Comparison of ENCODE assay signal across 14 cellular contexts in genomic region chr3:139664958-139665357, GRCh38. TPM values are rescaled to one million over a fixed set of nuclear protein-coding genes. Genes with fewer than 3 reads are reported as not detected.
DNase-seq lines count a peak whose midpoint lies in the region; ATAC-seq and TF ChIP-seq lines count a peak whose summit lies in the region.
"Had no signal": no experiment of that assay in that cellular context is flagged by ENCODE, and none has a peak within 500 bp of the region (broad histone marks: within the 10 kb centered on the region; RNA-seq: fewer than 3 reads in every experiment).

No MANE protein-coding gene starts in this region.

- intact Hi-C loops in Right ventricle myocardium superior (cut with DNase I): no loop called here
- intact Hi-C loops in left ventricle myocardium superior (cut with micrococcal nuclease): no loop called here

- DNase-seq in Right ventricle myocardium superior: no peak
- no peak for DNase-seq in right atrium auricular region (ENCODE audit: low spot score)
- peak; percentile 38 for DNase-seq in coronary artery (ENCODE audit: low spot score)
- DNase-seq in left ventricle myocardium superior: no peak
- DNase-seq in activated CD8-positive, alpha-beta memory T cell treated with anti-CD3 and anti-CD28 coated beads for 24 hours: no peak
- DNase-seq in T-helper 9 cell: no peak
- DNase-seq: Calu3; CD8-positive, alpha-beta T cell; DMS79 treated with DMSO at 0.1 percent for 48 hours; GF-D8; GOT3; H9 had no signal

- no peaks in the 10 kb centered on the region for H3K27me3 ChIP-seq in right atrium auricular region
- H3K27me3 ChIP-seq: BLaER1 treated with 17β-estradiol and CSF1 and Interleukin-3, amounts not matched to agents 10 nM and 100 nM had no signal

- H3K27ac ChIP-seq in right atrium auricular region (no peak overlapping the region), coronary artery (no peak overlapping the region)
- H3K27ac ChIP-seq: BLaER1 treated with 17β-estradiol and CSF1 and Interleukin-3, amounts not matched to agents 10 nM and 100 nM had no signal

- no peaks in the 10 kb centered on the region for H3K9me3 ChIP-seq in right atrium auricular region
- H3K9me3 ChIP-seq: BLaER1 treated with 17β-estradiol and CSF1 and Interleukin-3, amounts not matched to agents 10 nM and 100 nM had no signal

- no peak overlapping the region for H3K4me3 ChIP-seq in right atrium auricular region
- no peak overlapping the region for H3K4me3 ChIP-seq in coronary artery
- H3K4me3 ChIP-seq: BLaER1 treated with 17β-estradiol and CSF1 and Interleukin-3, amounts not matched to agents 10 nM and 100 nM had no signal

- no peaks in the 10 kb centered on the region for H3K4me1 ChIP-seq in right atrium auricular region

- ATAC-seq in Right ventricle myocardium superior (ENCODE audit: poor library complexity) (peak; percentile 63), left ventricle myocardium superior (peak; percentile 76)
- ATAC-seq: CD8-positive, alpha-beta T cell had no signal

- no peak for TF ChIP-seq CTCF in right atrium auricular region (IDR thresholded peaks at IDR 0.05)
- TF ChIP-seq CTCF in coronary artery (IDR thresholded peaks at IDR 0.05): no peak

- H3K36me3 ChIP-seq in right atrium auricular region: no peaks in the 10 kb centered on the region
- H3K36me3 ChIP-seq: BLaER1 treated with 17β-estradiol and CSF1 and Interleukin-3, amounts not matched to agents 10 nM and 100 nM had no signal

RNA-seq across cellular contexts. Expression of gene NMNAT3, which starts 12.8 kb away (rescaled TPM):
- total RNA-seq in Right ventricle myocardium superior (12.1 TPM), right atrium auricular region (10 to 100 TPM; 11.0 to 23.4 TPM), left ventricle myocardium superior (15.0 TPM)
- total RNA-seq: A172 had no signal
